Comparison of ENCODE assay signal across 12 cellular contexts in genomic region chr4:112127736-112128322, GRCh38. TPM values are rescaled to one million over a fixed set of nuclear protein-coding genes. Genes with fewer than 3 reads are reported as not detected.
DNase-seq lines count a peak whose midpoint lies in the region; ATAC-seq lines count a peak whose summit lies in the region.
"Had no signal": no experiment of that assay in that cellular context is flagged by ENCODE, and none has a peak within 500 bp of the region (broad histone marks: within the 10 kb centered on the region; RNA-seq: fewer than 3 reads in every experiment).

No MANE protein-coding gene starts in this region.

- H3K4me2 ChIP-seq in mesendoderm (ENCODE audit: low read length), result no peak overlapping the region

- no peak overlapping the region for H2AK5ac ChIP-seq in mesendoderm (ENCODE audit: low read length)

- no peak overlapping the region for H3K27ac ChIP-seq in mesendoderm (ENCODE audit: low read depth, low read length)
- H3K27ac ChIP-seq: 22Rv1 had no signal

- H3K9ac ChIP-seq in mesendoderm (ENCODE audit: low read length), result no peak overlapping the region

- no peak overlapping the region for H4K8ac ChIP-seq in mesendoderm (ENCODE audit: low read depth, low read length)

- no peak overlapping the region for H3K56ac ChIP-seq in mesendoderm (ENCODE audit: low read length)

- DNase-seq in DMS 273 (lab: John Stamatoyannopoulos, UW; ENCODE audit: unreplicated experiment), result peak; percentile 37
- DNase-seq in DMS 273 treated with DMSO at 0.1 percent for 48 hours (lab: John Stamatoyannopoulos, UW), result no peak
- peak; percentile 60 for DNase-seq in astrocyte of the hippocampus (ENCODE audit: low read depth, low spot score)
- DNase-seq in mesendoderm, result peak; percentile 60
- DNase-seq in NCI-H524 treated with DMSO at 0.1 percent for 48 hours (lab: John Stamatoyannopoulos, UW), result no peak
- DNase-seq: activated CD4-positive, alpha-beta T cell treated with anti-CD3 and anti-CD28 coated beads for 4 hours; NCI-H1048; NCI-H510A treated with DMSO at 0.1 percent for 48 hours had no signal

- H3K27me3 ChIP-seq in mesendoderm (ENCODE audit: insufficient read depth, low read length, poor library complexity), result no peaks in the 10 kb centered on the region

- no peaks in the 10 kb centered on the region for H3K79me2 ChIP-seq in mesendoderm (ENCODE audit: control insufficient read depth, insufficient read depth, low read length)

- H3K18ac ChIP-seq in mesendoderm (ENCODE audit: low read length), result no peak overlapping the region

- H3K4me1 ChIP-seq in mesendoderm (ENCODE audit: control insufficient read depth, low read depth, low read length), result no peaks in the 10 kb centered on the region

- no peaks in the 10 kb centered on the region for H3K79me1 ChIP-seq in mesendoderm (ENCODE audit: low read length)

- no peak overlapping the region for H4K5ac ChIP-seq in mesendoderm (ENCODE audit: low read length)

- H3K36me3 ChIP-seq in mesendoderm (ENCODE audit: control insufficient read depth, insufficient read depth, low read length), result no peaks in the 10 kb centered on the region

- H3K4ac ChIP-seq in mesendoderm (ENCODE audit: low read depth, low read length), result no peak overlapping the region

- H2BK120ac ChIP-seq in mesendoderm (ENCODE audit: low read depth, low read length), result no peak overlapping the region

- no peak overlapping the region for H3K4me3 ChIP-seq in mesendoderm (ENCODE audit: low read length)

- no peak overlapping the region for H3K23ac ChIP-seq in mesendoderm (ENCODE audit: low read length)

- ATAC-seq in HG02884 (IDR thresholded peaks at IDR 0.05; ENCODE audit: unreplicated experiment) (peak; percentile 56), GM18907 (IDR thresholded peaks at IDR 0.05; ENCODE audit: unreplicated experiment) (no peak), GM18868 (IDR thresholded peaks at IDR 0.05; ENCODE audit: unreplicated experiment) (no peak)

- H2BK5ac ChIP-seq in mesendoderm (ENCODE audit: low read length), result no peak overlapping the region

- no peak overlapping the region for H2BK15ac ChIP-seq in mesendoderm (replicated peaks; ENCODE audit: low read depth)

- WGBS in mesendoderm (ENCODE audit: extremely low coverage, insufficient coverage, low lambda C conversion rate), result no CpG with 5 or more reads among the region's 4 CpGs

RNA-seq across cellular contexts. Expression of gene FAM241A, which starts 17.4 kb away (rescaled TPM):
- polyA plus RNA-seq in mesendoderm (2013, experiment 1 of 2), result 0.39 TPM
- polyA plus RNA-seq in mesendoderm (2013, experiment 2 of 2), result 0.43 TPM

Comparison
In these comparisons a context has a peak if more than half of its experiments do, and no peak if none do; other contexts are left out.
1. DNase-seq: peak in DMS 273 (single experiment), astrocyte of the hippocampus (single experiment) and mesendoderm (single experiment); none in DMS 273 treated with DMSO at 0.1 percent for 48 hours (single experiment) and NCI-H524 treated with DMSO at 0.1 percent for 48 hours (single experiment).